In genomic region chr16:70660672-70661350, GRCh38 we compare ENCODE assay signal across 24 cellular contexts. TPM values are rescaled to one million over a fixed set of nuclear protein-coding genes. Genes with fewer than 3 reads are reported as not detected.
DNase-seq lines count a peak whose midpoint lies in the region; ATAC-seq, FAIRE-seq and TF ChIP-seq lines count a peak whose summit lies in the region.
"Had no signal": no experiment of that assay in that cellular context is flagged by ENCODE, and none has a peak within 500 bp of the region (broad histone marks: within the 10 kb centered on the region; RNA-seq: fewer than 3 reads in every experiment).

No MANE protein-coding gene starts in this region.

- peak; percentile 38 for DNase-seq in activated CD8-positive, alpha-beta T cell treated with anti-CD3 and anti-CD28 coated beads, Interleukin-2, amount 10 ng/mL, durations not matched to agents 7 days and 5 days
- no peak for DNase-seq in activated CD8-positive, alpha-beta T cell treated with anti-CD3 and anti-CD28 coated beads for 36 hours
- DNase-seq in HCT116 (ENCODE audit: low read depth, low spot score) (no peak), ecto neural progenitor cell (ENCODE audit: low spot score) (peak; percentile 36), posterior vena cava (ENCODE audit: low spot score) (peak; percentile 56), HTR-8/SVneo (ENCODE audit: insufficient read length, low spot score) (no peak), activated gamma-delta T cell (lab: John Stamatoyannopoulos, UW) (no peak)
- DNase-seq in activated effector memory CD4-positive, alpha-beta T cell treated with Interleukin-2 at 50 U/mL for 16 hours: no peak
- DNase-seq: KG1, midbrain, NCI-H1092 treated with DMSO at 0.1 percent for 48 hours, NCI-H2081, NCI-H526 treated with DMSO at 0.1 percent for 48 hours, nephron progenitor cell had no signal

- H3K4me2 ChIP-seq in HCT116 (ENCODE audit: low read length): no peak overlapping the region

- no peak overlapping the region for H2AFZ ChIP-seq in HCT116 (ENCODE audit: low read depth, low read length, poor library complexity, severe bottlenecking)

- no peaks in the 10 kb centered on the region for H3K9me3 Mint-ChIP-seq in activated CD8-positive, alpha-beta T cell treated with anti-CD3 and anti-CD28 coated beads, Interleukin-2, amount 10 ng/mL, durations not matched to agents 7 days and 5 days (ENCODE audit: insufficient read depth)
- no peaks in the 10 kb centered on the region for H3K9me3 Mint-ChIP-seq in activated CD8-positive, alpha-beta T cell treated with anti-CD3 and anti-CD28 coated beads for 36 hours
- H3K9me3 Mint-ChIP-seq: activated T-helper 1 cell treated with anti-CD3 and anti-CD28 coated beads, Interleukin-12 subunit alpha, Interleukin-12 subunit beta, Interleukin-2, Interleukin-4 antibody, amounts not matched to agents 30 ng/mL and 10 ng/mL and 1 ng/mL, durations not matched to agents 14 hours and 24 hours and 36 hours; CD14-positive monocyte; dendritic cell treated with granulocyte-macrophage colony-stimulating factor and Interleukin-4, amounts not matched to agents 40 ng/mL and 50 ng/mL, for 4 days; nephron progenitor cell had no signal

- H3K4me1 Mint-ChIP-seq in activated CD8-positive, alpha-beta T cell treated with anti-CD3 and anti-CD28 coated beads, Interleukin-2, amount 10 ng/mL, durations not matched to agents 7 days and 5 days (ENCODE audit: low read depth): peaks cover 7% of the 10 kb centered on the region
- H3K4me1 Mint-ChIP-seq in activated CD8-positive, alpha-beta T cell treated with anti-CD3 and anti-CD28 coated beads for 36 hours (ENCODE audit: low read depth): no peaks in the 10 kb centered on the region
- H3K4me1 Mint-ChIP-seq: CD14-positive monocyte had no signal

- TF ChIP-seq POLR2A in HCT116 (IDR thresholded peaks at IDR 0.05; ENCODE audit: borderline replicate concordance, extremely low read depth, insufficient read depth, insufficient read length): no peak

- CTCF ChIA-PET in activated CD8-positive, alpha-beta T cell treated with anti-CD3 and anti-CD28 coated beads, Interleukin-2, amount 10 ng/mL, durations not matched to agents 7 days and 5 days (lab: Charles Lee): interaction anchor here (1.7 kb wide), 1 partner anchor 111 kb away, joined by 3 read pairs; no protein-coding TSS in a partner anchor
- CTCF ChIA-PET in activated CD8-positive, alpha-beta T cell treated with anti-CD3 and anti-CD28 coated beads for 36 hours (lab: Charles Lee): interaction anchor here (1.6 kb wide), 1 partner anchor 110 kb away, joined by 5 read pairs; no protein-coding TSS in a partner anchor
- CTCF ChIA-PET in HCT116 (lab: Charles Lee): no interaction called here

- RAD21 ChIA-PET in HCT116 (lab: Charles Lee; ENCODE audit: low non-redundant PET in 1 of 2, low total read pairs in 2 of 2, uncharacterized antibody in 2 of 2, unreplicated experiment in 2 of 2): no interaction called here

- no peak overlapping the region for H3K27ac ChIP-seq in HCT116 (ENCODE audit: low read depth, low read length)
- H3K27ac ChIP-seq: SJSA1, skin epidermis had no signal

- H4K20me1 ChIP-seq in HCT116 (ENCODE audit: insufficient read depth): no peaks in the 10 kb centered on the region

- H3K4me3 ChIP-seq in HCT116 (replicated peaks in 1 of 2; ENCODE audit: low read depth in 1 of 2, low read length in 2 of 2): no peak overlapping the region
- H3K4me3 ChIP-seq: SJSA1, skin epidermis had no signal

- no peak for TF ChIP-seq RAD21 in HCT116 (IDR thresholded peaks at IDR 0.05; ENCODE audit: low read depth)

- POLR2A ChIA-PET in activated CD8-positive, alpha-beta T cell treated with anti-CD3 and anti-CD28 coated beads, Interleukin-2, amount 10 ng/mL, durations not matched to agents 7 days and 5 days (lab: Charles Lee): no interaction called here
- POLR2A ChIA-PET in activated CD8-positive, alpha-beta T cell treated with anti-CD3 and anti-CD28 coated beads for 36 hours (lab: Charles Lee): no interaction called here
- POLR2A ChIA-PET in HCT116 (lab: Charles Lee): no interaction called here

- no TSS peak for BruUV-seq in HCT116 (replicated peaks; lab: Mats Ljungman, UMichigan)

- intact Hi-C loops in activated CD8-positive, alpha-beta T cell treated with anti-CD3 and anti-CD28 coated beads for 36 hours (cut with micrococcal nuclease): no loop called here
- intact Hi-C loops in HCT116 (cut with micrococcal nuclease): no loop called here
- intact Hi-C loops in posterior vena cava (cut with DNase I): no loop called here

- H3K9me2 ChIP-seq in HCT116 (ENCODE audit: insufficient read depth): no peaks in the 10 kb centered on the region

- FAIRE-seq in HTR-8/SVneo (lab: Jason Lieb, UNC): no peak
- FAIRE-seq: GM12891 had no signal

- no peak overlapping the region for H3K4me3 Mint-ChIP-seq in activated CD8-positive, alpha-beta T cell treated with anti-CD3 and anti-CD28 coated beads, Interleukin-2, amount 10 ng/mL, durations not matched to agents 7 days and 5 days
- no peak overlapping the region for H3K4me3 Mint-ChIP-seq in activated CD8-positive, alpha-beta T cell treated with anti-CD3 and anti-CD28 coated beads for 36 hours
- H3K4me3 Mint-ChIP-seq: activated T-helper 1 cell treated with anti-CD3 and anti-CD28 coated beads, Interleukin-12 subunit alpha, Interleukin-12 subunit beta, Interleukin-2, Interleukin-4 antibody, amounts not matched to agents 30 ng/mL and 10 ng/mL and 1 ng/mL, durations not matched to agents 14 hours and 24 hours and 36 hours; CD14-positive monocyte; dendritic cell treated with granulocyte-macrophage colony-stimulating factor and Interleukin-4, amounts not matched to agents 40 ng/mL and 50 ng/mL, for 4 days; nephron progenitor cell had no signal

- no peaks in the 10 kb centered on the region for H3K36me3 Mint-ChIP-seq in activated CD8-positive, alpha-beta T cell treated with anti-CD3 and anti-CD28 coated beads, Interleukin-2, amount 10 ng/mL, durations not matched to agents 7 days and 5 days (ENCODE audit: low read depth)
- peaks cover 2% of the 10 kb centered on the region for H3K36me3 Mint-ChIP-seq in activated CD8-positive, alpha-beta T cell treated with anti-CD3 and anti-CD28 coated beads for 36 hours (ENCODE audit: low read depth)

- peak overlapping the region; percentile 77 for H3K27ac Mint-ChIP-seq in activated CD8-positive, alpha-beta T cell treated with anti-CD3 and anti-CD28 coated beads, Interleukin-2, amount 10 ng/mL, durations not matched to agents 7 days and 5 days
- H3K27ac Mint-ChIP-seq in activated CD8-positive, alpha-beta T cell treated with anti-CD3 and anti-CD28 coated beads for 36 hours: no peak overlapping the region
- H3K27ac Mint-ChIP-seq: activated T-helper 1 cell treated with anti-CD3 and anti-CD28 coated beads, Interleukin-12 subunit alpha, Interleukin-12 subunit beta, Interleukin-2, Interleukin-4 antibody, amounts not matched to agents 30 ng/mL and 10 ng/mL and 1 ng/mL, durations not matched to agents 14 hours and 24 hours and 36 hours; dendritic cell treated with granulocyte-macrophage colony-stimulating factor and Interleukin-4, amounts not matched to agents 40 ng/mL and 50 ng/mL, for 4 days; nephron progenitor cell; progenitor cell of endocrine pancreas had no signal

- no peaks in the 10 kb centered on the region for H3K4me1 ChIP-seq in HCT116 (ENCODE audit: control insufficient read depth in 1 of 2, insufficient read depth in 2 of 2, low read length in 2 of 2)
- H3K4me1 ChIP-seq: SJSA1 had no signal

- no peak overlapping the region for H3K9ac ChIP-seq in HCT116 (ENCODE audit: low read length)

- H3K79me2 ChIP-seq in HCT116 (ENCODE audit: insufficient read depth, low read length): no peaks in the 10 kb centered on the region

- no peaks in the 10 kb centered on the region for H3K9me3 ChIP-seq in HCT116 (ENCODE audit: control insufficient read depth in 1 of 2, insufficient read depth in 1 of 2, low read depth in 1 of 2, low read length in 2 of 2)
- H3K9me3 ChIP-seq: SJSA1 had no signal

- no peak for TF ChIP-seq CTCF in activated CD8-positive, alpha-beta T cell treated with anti-CD3 and anti-CD28 coated beads for 36 hours (IDR thresholded peaks at IDR 0.05)
- TF ChIP-seq CTCF in HCT116 (IDR thresholded peaks at IDR 0.05 in 2 of 3, conservative IDR thresholded peaks at IDR 0.05 in 1 of 3; ENCODE audit: borderline replicate concordance in 1 of 3, insufficient read depth in 1 of 3, low read depth in 2 of 3, low read length in 2 of 3): no peak

- no peaks in the 10 kb centered on the region for H3K27me3 ChIP-seq in HCT116 (ENCODE audit: insufficient read depth, low read length)
- H3K27me3 ChIP-seq: SJSA1 had no signal

- peaks cover 2% of the 10 kb centered on the region for H3K27me3 Mint-ChIP-seq in activated CD8-positive, alpha-beta T cell treated with anti-CD3 and anti-CD28 coated beads, Interleukin-2, amount 10 ng/mL, durations not matched to agents 7 days and 5 days (ENCODE audit: low read depth)
- H3K27me3 Mint-ChIP-seq in activated CD8-positive, alpha-beta T cell treated with anti-CD3 and anti-CD28 coated beads for 36 hours: no peaks in the 10 kb centered on the region
- H3K27me3 Mint-ChIP-seq: dendritic cell treated with granulocyte-macrophage colony-stimulating factor and Interleukin-4, amounts not matched to agents 40 ng/mL and 50 ng/mL, for 4 days; progenitor cell of endocrine pancreas had no signal

- peaks cover 0 to 6% of the 10 kb centered on the region in 2 experiments; a peak in 2 of 4 replicates for H3K36me3 ChIP-seq in HCT116 (ENCODE audit: control insufficient read depth in 1 of 2, insufficient read depth in 2 of 2, low read length in 2 of 2)

- ATAC-seq in activated CD8-positive, alpha-beta T cell treated with anti-CD3 and anti-CD28 coated beads, Interleukin-2, amount 10 ng/mL, durations not matched to agents 7 days and 5 days: peak; percentile 24
- no peak for ATAC-seq in activated CD8-positive, alpha-beta T cell treated with anti-CD3 and anti-CD28 coated beads for 36 hours
- ATAC-seq in HCT116: peak; percentile 12; the same call in 1 of the 2 replicates

TF ChIP-seq in HCT116, 20 proteins besides CTCF, POLR2A, EP300 and RAD21 (continues in another document):
- TF ChIP-seq CBX3 (IDR thresholded peaks at IDR 0.05; ENCODE audit: low read depth): no peak

RNA-seq across cellular contexts. Expression of gene IL34, which starts 14.5 kb away (rescaled TPM):
- total RNA-seq in activated CD8-positive, alpha-beta T cell treated with anti-CD3 and anti-CD28 coated beads, Interleukin-2, amount 10 ng/mL, durations not matched to agents 7 days and 5 days: under 1 TPM; 0.13 to 0.42 TPM
- not detected for total RNA-seq in activated CD8-positive, alpha-beta T cell treated with anti-CD3 and anti-CD28 coated beads for 36 hours
- total RNA-seq in HCT116 (2021; ENCODE audit: unreplicated experiment) (not detected), posterior vena cava (1 to 10 TPM; 4.0 to 4.3 TPM)
- 0.15 TPM in 1 of 2 replicates, not detected in the other for polyA plus RNA-seq in HCT116 (2012)
- total RNA-seq: A673; activated T-helper 1 cell treated with anti-CD3 and anti-CD28 coated beads, Interleukin-12 subunit alpha, Interleukin-12 subunit beta, Interleukin-2, Interleukin-4 antibody, amounts not matched to agents 30 ng/mL and 10 ng/mL and 1 ng/mL, durations not matched to agents 14 hours and 24 hours and 36 hours; OCI-LY7; progenitor cell of endocrine pancreas; T-helper 2 cell treated with Interferon-gamma antibody and Interleukin-4, amounts not matched to agents 100 ng/mL and 5 ng/mL, for 36 hours had no signal
- polyA plus RNA-seq: CD14-positive monocyte had no signal

RNA-seq across cellular contexts. Expression of gene MTSS2, which starts 25.0 kb away (rescaled TPM):
- 1 to 10 TPM; 5.7 to 6.0 TPM for total RNA-seq in activated CD8-positive, alpha-beta T cell treated with anti-CD3 and anti-CD28 coated beads, Interleukin-2, amount 10 ng/mL, durations not matched to agents 7 days and 5 days
- total RNA-seq in activated CD8-positive, alpha-beta T cell treated with anti-CD3 and anti-CD28 coated beads for 36 hours: 1 to 10 TPM; 4.4 to 4.6 TPM
- 41.8 TPM for total RNA-seq in HCT116 (2021; ENCODE audit: unreplicated experiment)
- 48.7 and 53.1 TPM in 2 replicates for polyA plus RNA-seq in HCT116 (2012)
- total RNA-seq in posterior vena cava: 100 to 1,000 TPM; 116 to 145 TPM
- polyA plus RNA-seq: CD14-positive monocyte had no signal

Comparison
In these comparisons a context has a peak if more than half of its experiments do, and no peak if none do; other contexts are left out.
1. DNase-seq: peak in activated CD8-positive, alpha-beta T cell treated with anti-CD3 and anti-CD28 coated beads, Interleukin-2, amount 10 ng/mL, durations not matched to agents 7 days and 5 days (single experiment), ecto neural progenitor cell (single experiment) and posterior vena cava (single experiment); none in activated CD8-positive, alpha-beta T cell treated with anti-CD3 and anti-CD28 coated beads for 36 hours (single experiment), HCT116 (single experiment), activated effector memory CD4-positive, alpha-beta T cell treated with Interleukin-2 at 50 U/mL for 16 hours (single experiment), HTR-8/SVneo (single experiment) and activated gamma-delta T cell (single experiment).